In genomic region chr1:36222481-36223372, GRCh38 we compare ENCODE assay signal across 8 cellular contexts. TPM values are rescaled to one million over a fixed set of nuclear protein-coding genes. Genes with fewer than 3 reads are reported as not detected.
DNase-seq lines count a peak whose midpoint lies in the region; ATAC-seq lines count a peak whose summit lies in the region.

No MANE protein-coding gene starts in this region.

- H3K4me3 ChIP-seq in iPS-15b (ENCODE audit: low read depth, low read length): peak overlapping the region; percentile 81
- H3K4me3 ChIP-seq in stomach smooth muscle (ENCODE audit: low read length in 2 of 2): peak overlapping the region; percentile 88 to 93

- POLR2A ChIA-PET in activated CD4-positive, alpha-beta memory T cell treated with anti-CD3 and anti-CD28 coated beads for 36 hours (lab: Charles Lee): interaction anchor here (0.8 to 3.7 kb wide), 7 partner anchors 12 to 84 kb away, joined by 4 to 35 read pairs (median 9); partner anchors contain the start of genes MAP7D1 and TRAPPC3

- no peaks in the 10 kb centered on the region for H3K9me3 Mint-ChIP-seq in T-helper 1 cell treated with Interleukin-12 subunit alpha and Interleukin-12 subunit beta and Interleukin-4 antibody, amounts not matched to agents 30 μg/mL and 1 μg/mL, for 36 hours
- H3K9me3 Mint-ChIP-seq in activated CD4-positive, alpha-beta memory T cell treated with anti-CD3 and anti-CD28 coated beads for 36 hours: no peaks in the 10 kb centered on the region

- H3K4me1 Mint-ChIP-seq in T-helper 1 cell treated with Interleukin-12 subunit alpha and Interleukin-12 subunit beta and Interleukin-4 antibody, amounts not matched to agents 30 μg/mL and 1 μg/mL, for 36 hours (ENCODE audit: low read depth): peaks cover 22% of the 10 kb centered on the region
- H3K4me1 Mint-ChIP-seq in activated CD4-positive, alpha-beta memory T cell treated with anti-CD3 and anti-CD28 coated beads for 36 hours (ENCODE audit: low read depth): peaks cover 31% of the 10 kb centered on the region

- peak overlapping the region; percentile 99 for H3K27ac ChIP-seq in stomach smooth muscle (ENCODE audit: low read length)

- H3K36me3 ChIP-seq in iPS-15b (ENCODE audit: control insufficient read depth, insufficient read depth, low read length) (peaks cover 3% of the 10 kb centered on the region), stomach smooth muscle (ENCODE audit: control insufficient read depth in 2 of 2, insufficient read depth in 2 of 2, low read length in 2 of 2) (no peaks in the 10 kb centered on the region)

- no peaks in the 10 kb centered on the region for H3K27me3 Mint-ChIP-seq in T-helper 1 cell treated with Interleukin-12 subunit alpha and Interleukin-12 subunit beta and Interleukin-4 antibody, amounts not matched to agents 30 μg/mL and 1 μg/mL, for 36 hours (ENCODE audit: low read depth)
- no peaks in the 10 kb centered on the region for H3K27me3 Mint-ChIP-seq in activated CD4-positive, alpha-beta memory T cell treated with anti-CD3 and anti-CD28 coated beads for 36 hours

- DNase-seq in T-helper 1 cell: no peak
- DNase-seq in activated CD4-positive, alpha-beta memory T cell treated with anti-CD3 and anti-CD28 coated beads for 36 hours: no peak
- DNase-seq in UCSD-AML1 (lab: John Stamatoyannopoulos, UW; ENCODE audit: unreplicated experiment): no peak
- DNase-seq in amygdala (lab: John Stamatoyannopoulos, UW): no peak

- peak overlapping the region; percentile 98 for H3K27ac Mint-ChIP-seq in T-helper 1 cell treated with Interleukin-12 subunit alpha and Interleukin-12 subunit beta and Interleukin-4 antibody, amounts not matched to agents 30 μg/mL and 1 μg/mL, for 36 hours
- H3K27ac Mint-ChIP-seq in activated CD4-positive, alpha-beta memory T cell treated with anti-CD3 and anti-CD28 coated beads for 36 hours: peak overlapping the region; percentile 100

- H3K4me1 ChIP-seq in iPS-15b (ENCODE audit: control insufficient read depth, insufficient read depth, low read length) (peaks cover 6% of the 10 kb centered on the region), stomach smooth muscle (ENCODE audit: control insufficient read depth, insufficient read depth, low read length) (peaks cover 31% of the 10 kb centered on the region)

- ATAC-seq in GM21825 (IDR thresholded peaks at IDR 0.05; ENCODE audit: unreplicated experiment): no peak

- intact Hi-C loops in activated CD4-positive, alpha-beta memory T cell treated with anti-CD3 and anti-CD28 coated beads for 36 hours (cut with micrococcal nuclease): loop anchor here (2.0 to 5.0 kb wide), 5 partner anchors 35 to 1255 kb away; partner anchors contain the start of genes AGO3 and OSCP1

- H3K9me3 ChIP-seq in iPS-15b (ENCODE audit: control insufficient read depth, insufficient read depth, low read length) (no peaks in the 10 kb centered on the region), stomach smooth muscle (ENCODE audit: control insufficient read depth in 2 of 2, low read length in 2 of 2) (no peaks in the 10 kb centered on the region)

- CTCF ChIA-PET in activated CD4-positive, alpha-beta memory T cell treated with anti-CD3 and anti-CD28 coated beads for 36 hours (lab: Charles Lee): interaction anchor here (0.8 to 3.0 kb wide), 9 partner anchors 32 to 228 kb away, joined by 3 to 37 read pairs (median 5); partner anchors contain the start of genes MAP7D1, OSCP1 and TRAPPC3

- H3K4me3 Mint-ChIP-seq in T-helper 1 cell treated with Interleukin-12 subunit alpha and Interleukin-12 subunit beta and Interleukin-4 antibody, amounts not matched to agents 30 μg/mL and 1 μg/mL, for 36 hours: peak overlapping the region; percentile 88
- peak overlapping the region; percentile 99 for H3K4me3 Mint-ChIP-seq in activated CD4-positive, alpha-beta memory T cell treated with anti-CD3 and anti-CD28 coated beads for 36 hours

- peaks cover 16% of the 10 kb centered on the region for H3K36me3 Mint-ChIP-seq in T-helper 1 cell treated with Interleukin-12 subunit alpha and Interleukin-12 subunit beta and Interleukin-4 antibody, amounts not matched to agents 30 μg/mL and 1 μg/mL, for 36 hours (ENCODE audit: low read depth)
- peaks cover 23% of the 10 kb centered on the region for H3K36me3 Mint-ChIP-seq in activated CD4-positive, alpha-beta memory T cell treated with anti-CD3 and anti-CD28 coated beads for 36 hours

- H3K27me3 ChIP-seq in iPS-15b (ENCODE audit: control insufficient read depth, insufficient read depth, low read length) (no peaks in the 10 kb centered on the region), stomach smooth muscle (ENCODE audit: control insufficient read depth in 1 of 2, insufficient read depth in 2 of 2, low read length in 2 of 2) (no peaks in the 10 kb centered on the region)

- H3K9ac ChIP-seq in iPS-15b (ENCODE audit: low read depth, low read length) (no peak overlapping the region), stomach smooth muscle (ENCODE audit: low read length in 2 of 2) (peak overlapping the region; percentile 94 to 98)

RNA-seq across cellular contexts. Expression of gene THRAP3, which starts 1.5 kb away (rescaled TPM):
- 100 to 1,000 TPM; 135 to 138 TPM for total RNA-seq in activated CD4-positive, alpha-beta memory T cell treated with anti-CD3 and anti-CD28 coated beads for 36 hours
